ENCODE assay signal across 19 cellular contexts in the genomic region with DNA sequence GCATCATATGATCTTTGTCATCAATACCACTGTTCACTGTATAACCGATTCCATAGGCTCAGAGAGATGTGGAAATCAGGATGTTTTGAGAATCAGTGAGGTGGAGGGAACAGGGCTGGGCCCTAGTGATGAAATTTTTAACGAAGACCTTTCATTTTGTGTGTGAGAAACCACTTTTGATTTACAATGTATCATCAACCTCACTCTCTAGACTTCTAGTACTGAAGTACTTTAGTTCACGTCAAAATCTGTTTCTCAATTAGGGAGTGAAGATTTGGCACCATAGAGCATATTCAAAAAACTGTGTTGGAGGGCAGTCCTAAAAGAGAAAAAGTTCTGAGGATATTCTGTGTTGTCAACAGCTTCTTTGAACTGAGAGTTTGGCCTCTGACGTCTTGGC.
"Had no signal": no experiment of that assay in that cellular context is flagged by ENCODE, and none has a peak within 500 bp of the region (broad histone marks: within the 10 kb centered on the region; RNA-seq: fewer than 3 reads in every experiment).

No MANE protein-coding gene starts in this region.

- H3K27me3 Mint-ChIP-seq: naive thymus-derived CD4-positive, alpha-beta T cell had no signal

- H3K4me3 ChIP-seq: gastroesophageal sphincter, ovary, right atrium auricular region, sigmoid colon, skin epidermis, tibial artery, upper lobe of right lung, vagina had no signal

- H3K4me3 Mint-ChIP-seq: neural crest cell had no signal

- ATAC-seq: esophagus mucosa; gastroesophageal sphincter; left lobe of liver; naive thymus-derived CD4-positive, alpha-beta T cell had no signal

- H3K9me3 Mint-ChIP-seq: neural crest cell had no signal

- H3K27ac Mint-ChIP-seq: naive thymus-derived CD4-positive, alpha-beta T cell had no signal

- DNase-seq: cortex of kidney; effector memory CD4-positive, alpha-beta T cell; foreskin fibroblast; hippocampal formation; kidney glomerular epithelial cell; mammary epithelial cell; naive thymus-derived CD4-positive, alpha-beta T cell; ovary; sigmoid colon; stimulated activated naive CD4-positive, alpha-beta T cell treated with Interleukin-2 at 50 U/mL for 16 hours; tibial artery; upper lobe of right lung had no signal
